Comparison of ENCODE assay signal across 8 cellular contexts in the genomic region with DNA sequence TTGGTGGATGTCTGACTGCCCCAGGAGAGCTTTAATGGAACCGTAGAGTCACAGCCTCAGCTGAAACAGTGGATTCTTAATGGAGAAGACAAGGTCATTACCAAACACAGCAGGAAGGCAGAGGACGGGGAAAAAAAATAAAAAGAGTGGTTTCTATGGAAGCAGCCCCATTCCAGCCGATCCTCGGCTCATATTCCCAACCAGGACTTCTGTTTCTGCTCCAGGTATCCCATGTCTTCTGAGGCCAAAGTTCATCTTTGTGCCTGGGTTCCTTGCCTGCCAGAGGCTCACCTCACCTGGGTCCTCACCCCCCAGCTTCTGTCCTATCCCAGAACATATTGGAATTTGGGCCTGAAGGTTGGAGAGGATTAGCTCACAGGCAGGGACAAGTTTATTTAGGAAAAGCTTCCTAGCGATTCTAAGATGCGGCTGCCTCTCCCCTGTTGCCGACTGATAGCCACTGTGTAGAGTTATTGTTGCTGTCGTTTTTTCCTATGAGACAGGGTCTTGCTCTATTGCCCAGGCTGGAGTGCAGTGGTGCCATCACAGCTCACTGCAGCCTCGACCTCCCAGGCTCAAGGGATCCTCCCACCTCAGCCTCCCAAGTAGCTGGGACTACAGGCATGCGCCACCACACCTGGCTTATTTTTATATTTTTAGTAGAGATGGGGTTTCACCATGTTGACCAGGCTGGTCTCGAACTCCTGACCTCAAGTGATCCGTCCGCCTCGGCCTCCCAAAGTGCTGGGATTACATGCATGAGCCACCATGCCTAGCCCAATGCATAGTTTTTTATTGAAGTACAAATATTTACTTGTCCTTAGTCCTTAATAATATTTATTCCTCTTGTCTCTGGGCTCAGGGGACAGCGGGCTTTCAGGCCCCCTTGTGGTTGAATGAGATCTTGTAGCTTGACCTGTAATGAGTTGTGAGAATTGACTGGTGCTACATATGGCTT. TPM values are rescaled to one million over a fixed set of nuclear protein-coding genes. Genes with fewer than 3 reads are reported as not detected.
DNase-seq lines count a peak whose midpoint lies in the region; ATAC-seq and TF ChIP-seq lines count a peak whose summit lies in the region.

No MANE protein-coding gene starts in this region.

- H3F3A ChIP-seq in smooth muscle cell (ENCODE audit: low read depth): peaks cover 3% of the 10 kb centered on the region

- no peaks in the 10 kb centered on the region for H3K27me3 ChIP-seq in smooth muscle cell (ENCODE audit: low read depth)

- DNase-seq in SIG-M5 treated with dmso at 0.1 percent for 504 hours (lab: John Stamatoyannopoulos, UW; ENCODE audit: unreplicated experiment) (peak; percentile 18), SIG-M5 (lab: John Stamatoyannopoulos, UW) (no peak), NOMO-1 treated with DMSO at 0.1 percent for 48 hours (lab: John Stamatoyannopoulos, UW; ENCODE audit: unreplicated experiment) (peak; percentile 58), epithelial cell of esophagus (ENCODE audit: low read depth) (peak; percentile 54), smooth muscle cell (lab: John Stamatoyannopoulos, UW; ENCODE audit: unreplicated experiment) (no peak), inferior parietal cortex (ENCODE audit: extremely low spot score) (no peak)

- H3K4me3 ChIP-seq in epithelial cell of esophagus (ENCODE audit: low read length) (no peak overlapping the region), smooth muscle cell (no peak overlapping the region)

- H2AFZ ChIP-seq in smooth muscle cell (ENCODE audit: low read depth): no peak overlapping the region

- H4K20me1 ChIP-seq in smooth muscle cell (ENCODE audit: low read depth): no peaks in the 10 kb centered on the region

- TF ChIP-seq CTCF in epithelial cell of esophagus (IDR thresholded peaks at IDR 0.05; ENCODE audit: insufficient read depth, low read depth, low read length, missing control alignments) (peak; percentile 48), smooth muscle cell (IDR thresholded peaks at IDR 0.05; ENCODE audit: borderline replicate concordance, insufficient read depth, poor library complexity, severe bottlenecking) (peak; percentile 48)

- H3K27ac ChIP-seq in smooth muscle cell (ENCODE audit: low read depth): no peak overlapping the region

- H3K4me2 ChIP-seq in smooth muscle cell: no peak overlapping the region

- no peak overlapping the region for H3K9ac ChIP-seq in smooth muscle cell (ENCODE audit: low read depth)

- H3K4me1 ChIP-seq in smooth muscle cell (ENCODE audit: low read depth): no peaks in the 10 kb centered on the region

- no peaks in the 10 kb centered on the region for H3K36me3 ChIP-seq in smooth muscle cell (ENCODE audit: low read depth)

- 84% methylated on average over 15 of the region's 15 CpGs for WGBS in smooth muscle cell (ENCODE audit: low lambda C conversion rate)

- H3K79me2 ChIP-seq in smooth muscle cell (ENCODE audit: low read depth): no peaks in the 10 kb centered on the region

- ATAC-seq in GM21515 (IDR thresholded peaks at IDR 0.05; ENCODE audit: unreplicated experiment) (no peak), HG03565 (IDR thresholded peaks at IDR 0.05; ENCODE audit: unreplicated experiment) (no peak)

- H3K9me3 ChIP-seq in smooth muscle cell (replicated peaks; ENCODE audit: low read depth): no peaks in the 10 kb centered on the region

RNA-seq across cellular contexts. Expression of gene CCL26, which starts 15.4 kb away (rescaled TPM):
- not detected in 2 replicates for total RNA-seq in smooth muscle cell
- 1.2 and 1.5 TPM in 2 replicates for polyA plus RNA-seq in smooth muscle cell

RNA-seq across cellular contexts. Expression of gene HIP1, which starts 17.9 kb away (rescaled TPM):
- total RNA-seq in smooth muscle cell: 6.8 and 8.4 TPM in 2 replicates
- polyA plus RNA-seq in smooth muscle cell: 4.7 and 5.8 TPM in 2 replicates

RNA-seq across cellular contexts. Expression of gene CCL24, which starts 57.0 kb away (rescaled TPM):
- not detected in 2 replicates for total RNA-seq in smooth muscle cell
- not detected in 2 replicates for polyA plus RNA-seq in smooth muscle cell

Comparison
In these comparisons a context has a peak if more than half of its experiments do, and no peak if none do; other contexts are left out.
1. DNase-seq: peak in SIG-M5 treated with dmso at 0.1 percent for 504 hours (single experiment), NOMO-1 treated with DMSO at 0.1 percent for 48 hours (single experiment) and epithelial cell of esophagus (single experiment); none in SIG-M5 (single experiment), smooth muscle cell (single experiment) and inferior parietal cortex (single experiment).